Comparison of ENCODE assay signal across 8 cellular contexts in the genomic region with DNA sequence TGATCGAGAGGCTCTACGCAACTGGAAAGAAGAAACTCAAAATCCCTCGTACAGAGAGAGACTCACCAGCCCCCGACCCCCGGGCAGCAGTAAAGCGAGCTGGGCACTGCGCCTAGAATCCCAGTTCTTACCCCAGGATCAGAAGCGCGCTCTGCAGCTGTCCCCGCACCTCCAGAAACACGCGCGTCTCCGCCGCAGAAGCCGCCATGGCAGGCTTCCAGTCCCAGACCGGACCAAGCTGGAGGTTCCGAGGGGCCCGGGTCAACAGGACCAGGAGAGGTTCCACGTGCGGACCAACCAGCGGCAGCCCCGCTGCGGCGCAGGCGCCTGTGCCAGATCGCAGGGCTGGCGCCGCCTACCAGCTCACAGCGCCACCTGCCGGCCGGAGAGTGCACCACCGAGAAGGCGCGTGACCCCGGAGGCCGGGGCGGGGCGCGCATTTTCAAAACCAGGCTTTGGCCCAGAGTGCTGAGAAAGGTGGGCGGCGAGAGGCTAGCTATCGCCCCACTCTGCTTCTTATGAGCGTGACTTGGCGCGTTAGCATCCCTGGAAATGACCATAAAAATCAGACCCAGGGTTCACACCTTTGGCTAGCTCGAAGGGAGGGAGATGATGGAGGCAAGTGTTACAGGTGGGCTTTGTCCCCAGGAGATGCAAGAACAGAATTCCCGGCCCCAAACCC. TPM values are rescaled to one million over a fixed set of nuclear protein-coding genes. Genes with fewer than 3 reads are reported as not detected.
DNase-seq lines count a peak whose midpoint lies in the region; ATAC-seq and TF ChIP-seq lines count a peak whose summit lies in the region.

Gene UBE3D (minus strand): TSS at position 331 of the 682 bp plus-strand sequence. CDS start 123 bp downstream, at position 208.

- no peaks in the 10 kb centered on the region for H3K36me3 Mint-ChIP-seq in activated T-helper 1 cell treated with anti-CD3 and anti-CD28 coated beads, Interleukin-12 subunit alpha, Interleukin-12 subunit beta, Interleukin-2, Interleukin-4 antibody, amounts not matched to agents 30 ng/mL and 10 ng/mL and 1 ng/mL, durations not matched to agents 14 hours and 24 hours and 36 hours (ENCODE audit: low read depth)
- peaks cover 9% of the 10 kb centered on the region for H3K36me3 Mint-ChIP-seq in nephron progenitor cell (ENCODE audit: low read depth)
- peaks cover 15% of the 10 kb centered on the region for H3K36me3 Mint-ChIP-seq in stimulated activated naive CD8-positive, alpha-beta T cell treated with anti-CD3 and anti-CD28 coated beads, Interleukin-15, Interleukin-2, amounts not matched to agents 100 ng/mL and 50 ng/mL, for 24 hours (ENCODE audit: low read depth)

- H3K4me1 ChIP-seq in Panc1 (ENCODE audit: control insufficient read depth, insufficient read depth, low read length): peaks cover 20% of the 10 kb centered on the region

- CTCF ChIA-PET in Panc1 (lab: Charles Lee): interaction anchor here (0.6 to 1.7 kb wide), 4 partner anchors 10 to 1445 kb away, joined by 3 to 11 read pairs (median 4); no protein-coding TSS in a partner anchor

- peak within 1 kb of the TSS; percentile 85 to 97 for H3K4me3 ChIP-seq in Panc1 (ENCODE audit: low read depth in 2 of 2, low read length in 2 of 2)

- no peaks in the 10 kb centered on the region for H3K27me3 Mint-ChIP-seq in activated T-helper 1 cell treated with anti-CD3 and anti-CD28 coated beads, Interleukin-12 subunit alpha, Interleukin-12 subunit beta, Interleukin-2, Interleukin-4 antibody, amounts not matched to agents 30 ng/mL and 10 ng/mL and 1 ng/mL, durations not matched to agents 14 hours and 24 hours and 36 hours (ENCODE audit: insufficient read depth)
- H3K27me3 Mint-ChIP-seq in nephron progenitor cell (ENCODE audit: low read depth, poor library complexity): no peaks in the 10 kb centered on the region
- H3K27me3 Mint-ChIP-seq in stimulated activated naive CD8-positive, alpha-beta T cell treated with anti-CD3 and anti-CD28 coated beads, Interleukin-15, Interleukin-2, amounts not matched to agents 100 ng/mL and 50 ng/mL, for 24 hours: no peaks in the 10 kb centered on the region

- ATAC-seq in GM21515 (IDR thresholded peaks at IDR 0.05; ENCODE audit: unreplicated experiment) (peak; percentile 66), Panc1 (peak; percentile 87)

- TF ChIP-seq CTCF in Panc1 (IDR thresholded peaks at IDR 0.05): peak; percentile 98
- peak; percentile 96 for TF ChIP-seq CTCF in nephron progenitor cell (IDR thresholded peaks at IDR 0.05)

- peak within 1 kb of the TSS; percentile 90 for H3K4me3 Mint-ChIP-seq in activated T-helper 1 cell treated with anti-CD3 and anti-CD28 coated beads, Interleukin-12 subunit alpha, Interleukin-12 subunit beta, Interleukin-2, Interleukin-4 antibody, amounts not matched to agents 30 ng/mL and 10 ng/mL and 1 ng/mL, durations not matched to agents 14 hours and 24 hours and 36 hours
- peak within 1 kb of the TSS; percentile 93 for H3K4me3 Mint-ChIP-seq in nephron progenitor cell
- peak within 1 kb of the TSS; percentile 89 for H3K4me3 Mint-ChIP-seq in stimulated activated naive CD8-positive, alpha-beta T cell treated with anti-CD3 and anti-CD28 coated beads, Interleukin-15, Interleukin-2, amounts not matched to agents 100 ng/mL and 50 ng/mL, for 24 hours

- intact Hi-C loops in Panc1 (cut with micrococcal nuclease; ENCODE audit: unreplicated experiment): loop anchor here (5.0 to 10.0 kb wide), 3 partner anchors 132 to 447 kb away; partner anchors contain the start of gene PRSS35
- intact Hi-C loops in activated T-helper 1 cell treated with anti-CD3 and anti-CD28 coated beads, Interleukin-12 subunit alpha, Interleukin-12 subunit beta, Interleukin-2, Interleukin-4 antibody, amounts not matched to agents 30 ng/mL and 10 ng/mL and 1 ng/mL, durations not matched to agents 14 hours and 24 hours and 36 hours (cut with micrococcal nuclease): loop anchor here (1.0 to 10.0 kb wide), 3 partner anchors 701 to 1313 kb away; partner anchors contain the start of genes CYB5R4, TENT5A and TPBG

- POLR2A ChIA-PET in Panc1 (lab: Charles Lee): interaction anchor here (0.6 to 0.7 kb wide), 2 partner anchors 102 to 147 kb away, joined by 3 to 7 read pairs; no protein-coding TSS in a partner anchor

- H3K36me3 ChIP-seq in Panc1 (ENCODE audit: control insufficient read depth, insufficient read depth, low read length): peaks cover 2% of the 10 kb centered on the region; the same call in 1 of the 2 replicates

- H3K4me1 Mint-ChIP-seq in activated T-helper 1 cell treated with anti-CD3 and anti-CD28 coated beads, Interleukin-12 subunit alpha, Interleukin-12 subunit beta, Interleukin-2, Interleukin-4 antibody, amounts not matched to agents 30 ng/mL and 10 ng/mL and 1 ng/mL, durations not matched to agents 14 hours and 24 hours and 36 hours (ENCODE audit: low read depth): peaks cover 34% of the 10 kb centered on the region
- H3K4me1 Mint-ChIP-seq in nephron progenitor cell: peaks cover 32% of the 10 kb centered on the region
- peaks cover 43% of the 10 kb centered on the region for H3K4me1 Mint-ChIP-seq in stimulated activated naive CD8-positive, alpha-beta T cell treated with anti-CD3 and anti-CD28 coated beads, Interleukin-15, Interleukin-2, amounts not matched to agents 100 ng/mL and 50 ng/mL, for 24 hours (ENCODE audit: low read depth)

- in situ Hi-C loops in Panc1 (cut with HindIII; ENCODE audit: low pct_unique_long_range_greater_than_20kb, low sequenced_read_pairs): no loop called here

- BruUV-seq in Panc1 (replicated peaks; lab: Mats Ljungman, UMichigan): no TSS peak

- no peaks in the 10 kb centered on the region for H3K9me3 ChIP-seq in Panc1 (ENCODE audit: control insufficient read depth, insufficient read depth, low read depth, low read length)

- H3K27ac ChIP-seq in Panc1 (ENCODE audit: low read length): peak within 1 kb of the TSS; percentile 90

- DNase-seq in DMS79 (lab: John Stamatoyannopoulos, UW) (peak; percentile 58), HuH-7 (ENCODE audit: low spot score) (peak; percentile 84), Panc1 (ENCODE audit: low read depth, low spot score) (no peak), fibroblast of peridontal ligament (ENCODE audit: extremely low read depth) (peak; percentile 74), nephron progenitor cell (peak; percentile 97)
- peak; percentile 91 for DNase-seq in activated T-helper 1 cell treated with anti-CD3 and anti-CD28 coated beads, Interleukin-12 subunit alpha, Interleukin-12 subunit beta, Interleukin-2, Interleukin-4 antibody, amounts not matched to agents 30 ng/mL and 10 ng/mL and 1 ng/mL, durations not matched to agents 14 hours and 24 hours and 36 hours (ENCODE audit: low spot score)

- no peaks in the 10 kb centered on the region for H3K27me3 ChIP-seq in Panc1 (ENCODE audit: control insufficient read depth, insufficient read depth, low read length)

- peak within 1 kb of the TSS; percentile 68 for H3K27ac Mint-ChIP-seq in activated T-helper 1 cell treated with anti-CD3 and anti-CD28 coated beads, Interleukin-12 subunit alpha, Interleukin-12 subunit beta, Interleukin-2, Interleukin-4 antibody, amounts not matched to agents 30 ng/mL and 10 ng/mL and 1 ng/mL, durations not matched to agents 14 hours and 24 hours and 36 hours
- peak within 1 kb of the TSS; percentile 68 for H3K27ac Mint-ChIP-seq in nephron progenitor cell
- peak within 1 kb of the TSS; percentile 86 for H3K27ac Mint-ChIP-seq in stimulated activated naive CD8-positive, alpha-beta T cell treated with anti-CD3 and anti-CD28 coated beads, Interleukin-15, Interleukin-2, amounts not matched to agents 100 ng/mL and 50 ng/mL, for 24 hours

- H3K9me3 Mint-ChIP-seq in activated T-helper 1 cell treated with anti-CD3 and anti-CD28 coated beads, Interleukin-12 subunit alpha, Interleukin-12 subunit beta, Interleukin-2, Interleukin-4 antibody, amounts not matched to agents 30 ng/mL and 10 ng/mL and 1 ng/mL, durations not matched to agents 14 hours and 24 hours and 36 hours: no peaks in the 10 kb centered on the region
- no peaks in the 10 kb centered on the region for H3K9me3 Mint-ChIP-seq in nephron progenitor cell
- no peaks in the 10 kb centered on the region for H3K9me3 Mint-ChIP-seq in stimulated activated naive CD8-positive, alpha-beta T cell treated with anti-CD3 and anti-CD28 coated beads, Interleukin-15, Interleukin-2, amounts not matched to agents 100 ng/mL and 50 ng/mL, for 24 hours

RNA-seq across cellular contexts. Expression of gene UBE3D, which starts in this region (rescaled TPM):
- 11.0 TPM for total RNA-seq in Panc1 (2021; ENCODE audit: unreplicated experiment)
- 7.1 TPM for polyA plus RNA-seq in Panc1 (2012; ENCODE audit: insufficient read length)
- 8.3 and 8.6 TPM in 2 replicates for total RNA-seq in activated T-helper 1 cell treated with anti-CD3 and anti-CD28 coated beads, Interleukin-12 subunit alpha, Interleukin-12 subunit beta, Interleukin-2, Interleukin-4 antibody, amounts not matched to agents 30 ng/mL and 10 ng/mL and 1 ng/mL, durations not matched to agents 14 hours and 24 hours and 36 hours
